9 cellular contexts compared by ENCODE assay signal in genomic region chr3:157201648-157202278, GRCh38. TPM values are rescaled to one million over a fixed set of nuclear protein-coding genes. Genes with fewer than 3 reads are reported as not detected.
DNase-seq lines count a peak whose midpoint lies in the region; ATAC-seq, FAIRE-seq and TF ChIP-seq lines count a peak whose summit lies in the region.
"Had no signal": no experiment of that assay in that cellular context is flagged by ENCODE, and none has a peak within 500 bp of the region (broad histone marks: within the 10 kb centered on the region; RNA-seq: fewer than 3 reads in every experiment).

No MANE protein-coding gene starts in this region.

- H3K36me3 Mint-ChIP-seq in naive thymus-derived CD8-positive, alpha-beta T cell: peaks cover 0 to 11% (median 7%) of the 10 kb centered on the region in 3 donors

- peak; percentile 81 for TF ChIP-seq CTCF in OCI-LY1 (IDR thresholded peaks at IDR 0.05; ENCODE audit: low read length)

- no peak overlapping the region for H3K27ac ChIP-seq in OCI-LY1 (ENCODE audit: low read depth, low read length, poor library complexity, severe bottlenecking)
- H3K27ac ChIP-seq: SJCRH30 had no signal

- no peaks in the 10 kb centered on the region for H3K9me3 ChIP-seq in OCI-LY1 (ENCODE audit: low read length)
- H3K9me3 ChIP-seq: SJCRH30 had no signal

- peaks cover 5 to 21% (median 10%) of the 10 kb centered on the region in 9 donors for H3K9me3 Mint-ChIP-seq in naive thymus-derived CD8-positive, alpha-beta T cell

- H3K27ac Mint-ChIP-seq in naive thymus-derived CD8-positive, alpha-beta T cell: peak overlapping the region in 1 of 10 donors; percentile 46

- H3K27me3 Mint-ChIP-seq in naive thymus-derived CD8-positive, alpha-beta T cell: no peaks in the 10 kb centered on the region

- DNase-seq in COLO829 (ENCODE audit: low spot score) (peak; percentile 79), HTR-8/SVneo (ENCODE audit: insufficient read length, low spot score) (peak; percentile 48), epidermal melanocyte (ENCODE audit: insufficient read length, low spot score) (peak; percentile 39), mesenteric fat pad (ENCODE audit: low spot score) (no peak)
- DNase-seq in naive thymus-derived CD8-positive, alpha-beta T cell: peak in 3 of 10 donors; percentile 17 to 31 (median 24)
- DNase-seq in activated CD4-positive, alpha-beta T cell treated with anti-CD3 and anti-CD28 coated beads, Interleukin-2, amount 50 U/mL, for 1 hour: no peak

- no peak overlapping the region for H3K4me3 ChIP-seq in OCI-LY1 (ENCODE audit: low read depth, low read length, poor library complexity, severe bottlenecking)
- H3K4me3 ChIP-seq: SJCRH30 had no signal

- H3K79me2 ChIP-seq in OCI-LY1 (ENCODE audit: insufficient read depth, low read length): no peaks in the 10 kb centered on the region

- no peaks in the 10 kb centered on the region for H3K4me1 ChIP-seq in OCI-LY1 (ENCODE audit: insufficient read depth, low read length, severe bottlenecking)
- H3K4me1 ChIP-seq: SJCRH30 had no signal

- FAIRE-seq in HTR-8/SVneo (lab: Jason Lieb, UNC): no peak

- H4K20me1 ChIP-seq in OCI-LY1 (ENCODE audit: insufficient read depth, low read length): no peaks in the 10 kb centered on the region; the same call in 1 of the 2 replicates

- peaks cover 0 to 3% (median 0%) of the 10 kb centered on the region in 4 donors for H3K4me1 Mint-ChIP-seq in naive thymus-derived CD8-positive, alpha-beta T cell

- H3K4me3 Mint-ChIP-seq in naive thymus-derived CD8-positive, alpha-beta T cell: no peak overlapping the region

- H3K4me2 ChIP-seq in OCI-LY1 (ENCODE audit: low read length): no peak overlapping the region

- H3K9ac ChIP-seq in OCI-LY1 (ENCODE audit: low read length): no peak overlapping the region

- no peaks in the 10 kb centered on the region for H3K27me3 ChIP-seq in OCI-LY1 (ENCODE audit: insufficient read depth, low read length)
- H3K27me3 ChIP-seq: SJCRH30 had no signal

- peak; percentile 87 for ATAC-seq in GM19351 (IDR thresholded peaks at IDR 0.05; ENCODE audit: unreplicated experiment)
- ATAC-seq in naive thymus-derived CD8-positive, alpha-beta T cell: peak; percentile 51 to 65

- H3F3A ChIP-seq in OCI-LY1 (ENCODE audit: insufficient read depth, low read length): no peaks in the 10 kb centered on the region

- H2AFZ ChIP-seq in OCI-LY1 (ENCODE audit: low read length): no peak overlapping the region

- no peaks in the 10 kb centered on the region for H3K9me2 ChIP-seq in OCI-LY1 (ENCODE audit: low read depth, low read length)

- POLR2A ChIA-PET in naive thymus-derived CD8-positive, alpha-beta T cell (lab: Charles Lee): interaction anchor here (2.3 to 2.4 kb wide), 2 partner anchors 27 to 41 kb away, joined by 9 to 12 read pairs; partner anchors contain the start of gene CCNL1

- no peaks in the 10 kb centered on the region for H3K36me3 ChIP-seq in OCI-LY1 (ENCODE audit: insufficient read depth, low read length)
- H3K36me3 ChIP-seq: SJCRH30 had no signal

RNA-seq across cellular contexts. Expression of gene CCNL1, which starts 41.8 kb away (rescaled TPM):
- total RNA-seq in naive thymus-derived CD8-positive, alpha-beta T cell: 100 to 1,000 TPM; 385 to 388 TPM
- polyA plus RNA-seq in naive thymus-derived CD8-positive, alpha-beta T cell: 10 to 100 TPM; 52.9 to 57.0 (median 54.9) TPM
- 315 TPM for total RNA-seq in mesenteric fat pad

Comparison
In these comparisons a context has a peak if more than half of its experiments do, and no peak if none do; other contexts are left out.
1. DNase-seq: peak in COLO829 (single experiment), HTR-8/SVneo (single experiment) and epidermal melanocyte (single experiment); none in mesenteric fat pad (single experiment) and activated CD4-positive, alpha-beta T cell treated with anti-CD3 and anti-CD28 coated beads, Interleukin-2, amount 50 U/mL, for 1 hour (single experiment).